In genomic region chr2:48278590-48278989, GRCh38 we compare ENCODE assay signal across 27 cellular contexts. TPM values are rescaled to one million over a fixed set of nuclear protein-coding genes. Genes with fewer than 3 reads are reported as not detected.
DNase-seq lines count a peak whose midpoint lies in the region; ATAC-seq and TF ChIP-seq lines count a peak whose summit lies in the region.
"Had no signal": no experiment of that assay in that cellular context is flagged by ENCODE, and none has a peak within 500 bp of the region (broad histone marks: within the 10 kb centered on the region; RNA-seq: fewer than 3 reads in every experiment).

No MANE protein-coding gene starts in this region.

- H4K20me1 ChIP-seq in mammary epithelial cell (ENCODE audit: insufficient read depth, low read length), result no peaks in the 10 kb centered on the region

- no peak overlapping the region for H3K9ac ChIP-seq in mammary epithelial cell (ENCODE audit: insufficient read depth, low read length)
- H3K9ac ChIP-seq in liver (ENCODE audit: low read depth in 1 of 2, low read length in 2 of 2), result no peak overlapping the region
- no peak overlapping the region for H3K9ac ChIP-seq in colonic mucosa (ENCODE audit: low read depth in 2 of 2, low read length in 2 of 2)

- no peak overlapping the region for H2AFZ ChIP-seq in mammary epithelial cell (ENCODE audit: low read depth, low read length)

- peaks cover 9% of the 10 kb centered on the region for H3K9me3 ChIP-seq in mammary epithelial cell (replicated peaks; ENCODE audit: insufficient read depth, low read length)
- H3K9me3 ChIP-seq in breast epithelium, result peaks cover 0 to 21% of the 10 kb centered on the region in 2 donors
- H3K9me3 ChIP-seq in liver (ENCODE audit: control insufficient read depth in 4 of 4, low read length in 3 of 4), result peaks cover 0 to 10% (median 1%) of the 10 kb centered on the region in 4 donors
- no peaks in the 10 kb centered on the region for H3K9me3 ChIP-seq in colonic mucosa
- H3K9me3 ChIP-seq: BE2C had no signal

- CTCF ChIA-PET in mammary epithelial cell (lab: Charles Lee; ENCODE audit: low non-redundant PET), result no interaction called here

- no peak overlapping the region for H3K27ac ChIP-seq in mammary epithelial cell (ENCODE audit: insufficient read depth, low read depth, low read length)
- no peak overlapping the region for H3K27ac ChIP-seq in breast epithelium
- no peak overlapping the region for H3K27ac ChIP-seq in liver (ENCODE audit: low read depth in 1 of 2, low read length in 2 of 2)
- H3K27ac ChIP-seq in colonic mucosa, result no peak overlapping the region
- H3K27ac ChIP-seq: A549, cardiac muscle cell, foreskin keratinocyte, tibial artery had no signal

- TF ChIP-seq POLR2A in breast epithelium (IDR thresholded peaks at IDR 0.05), result no peak

- TF ChIP-seq CTCF in mammary epithelial cell (conservative IDR thresholded peaks at IDR 0.05 in 1 of 2, IDR thresholded peaks at IDR 0.05 in 1 of 2; ENCODE audit: extremely low read depth in 1 of 2, insufficient read depth in 1 of 2, low read depth in 1 of 2, low read length in 2 of 2) (no peak), breast epithelium (IDR thresholded peaks at IDR 0.05) (no peak), liver (IDR thresholded peaks at IDR 0.05; ENCODE audit: low read depth, low read length, missing input control) (no peak), chondrocyte (IDR thresholded peaks at IDR 0.05) (no peak), colonic mucosa (IDR thresholded peaks at IDR 0.05) (no peak)

- no peaks in the 10 kb centered on the region for H3K27me3 ChIP-seq in mammary epithelial cell (ENCODE audit: insufficient read depth, low read length)
- no peaks in the 10 kb centered on the region for H3K27me3 ChIP-seq in breast epithelium
- H3K27me3 ChIP-seq in liver (ENCODE audit: control insufficient read depth in 4 of 4, insufficient read depth in 4 of 4, low read length in 3 of 4), result no peaks in the 10 kb centered on the region
- H3K27me3 ChIP-seq in colonic mucosa, result no peaks in the 10 kb centered on the region
- H3K27me3 ChIP-seq: BE2C, cardiac muscle cell, foreskin keratinocyte, tibial artery had no signal

- H3K27me3 Mint-ChIP-seq in chondrocyte (ENCODE audit: low read depth), result no peaks in the 10 kb centered on the region
- H3K27me3 Mint-ChIP-seq: activated T-cell treated with anti-CD3 and anti-CD28 coated beads, Interleukin-2, amount 50 U/mL, for 24 hours; naive thymus-derived CD4-positive, alpha-beta T cell; stimulated activated naive CD8-positive, alpha-beta T cell treated with anti-CD3 and anti-CD28 coated beads, Interleukin-15, Interleukin-2, amounts not matched to agents 100 ng/mL and 50 ng/mL, for 24 hours had no signal

- H3K79me2 ChIP-seq in mammary epithelial cell (ENCODE audit: insufficient read depth, low read length), result no peaks in the 10 kb centered on the region

- dilution Hi-C loops in mammary epithelial cell (cut with HindIII; ENCODE audit: low sequenced_read_pairs), result no loop called here

- in situ Hi-C loops in mammary epithelial cell (cut with MboI; ENCODE audit: low sequenced_read_pairs in 2 of 2), result no loop called here

- H3K4me3 ChIP-seq in mammary epithelial cell (replicated peaks in 1 of 3; ENCODE audit: insufficient read depth in 1 of 3, low read depth in 2 of 3, low read length in 3 of 3) (no peak overlapping the region), breast epithelium (no peak overlapping the region), liver (ENCODE audit: low read depth in 1 of 3, low read length in 3 of 3) (no peak overlapping the region), colonic mucosa (no peak overlapping the region)
- H3K4me3 ChIP-seq: A549, cardiac muscle cell, tibial artery had no signal

- H3K36me3 Mint-ChIP-seq in chondrocyte (ENCODE audit: low read depth), result peaks cover 3% of the 10 kb centered on the region

- DNase-seq in mammary epithelial cell (peak; percentile 50), breast epithelium (ENCODE audit: low spot score in 2 of 2) (no peak), cerebellum (ENCODE audit: low spot score) (peak; percentile 50), NCI-H774 (lab: John Stamatoyannopoulos, UW) (no peak), chondrocyte (ENCODE audit: low spot score) (no peak), colonic mucosa (no peak)
- DNase-seq: activated CD4-positive, CD25-positive, alpha-beta regulatory T cell treated with anti-CD3 and anti-CD28 coated beads, Interleukin-2, amount 50 U/mL, for 72 hours; activated naive CD4-positive, alpha-beta T cell; activated T-cell treated with anti-CD3 and anti-CD28 coated beads, Interleukin-2, amount 50 U/mL, for 24 hours; amniotic stem cell; BE2C; Caco-2; DND-41; foreskin keratinocyte; kidney glomerular epithelial cell; mesenchymal stem cell; naive thymus-derived CD4-positive, alpha-beta T cell; NCI-H526; stimulated activated CD4-positive, alpha-beta T cell treated with anti-CD3 and anti-CD28 coated beads, Interleukin-12 subunit alpha, Interleukin-12 subunit beta, amount 100 ng/mL, for 4 hours; T1000; tibial artery had no signal

- H3K36me3 ChIP-seq in mammary epithelial cell (ENCODE audit: insufficient read depth, low read length) (no peaks in the 10 kb centered on the region), breast epithelium (no peaks in the 10 kb centered on the region), liver (ENCODE audit: control insufficient read depth in 4 of 4, insufficient read depth in 3 of 4, low read depth in 1 of 4, low read length in 3 of 4) (no peaks in the 10 kb centered on the region), colonic mucosa (no peaks in the 10 kb centered on the region)
- H3K36me3 ChIP-seq: BE2C, cardiac muscle cell, tibial artery had no signal

- intact Hi-C loops in mammary epithelial cell (cut with micrococcal nuclease), result no loop called here
- intact Hi-C loops in breast epithelium (cut with DNase I; ENCODE audit: low total_unique reads), result no loop called here
- intact Hi-C loops in colonic mucosa (cut with DNase I), result no loop called here

- no peak overlapping the region for H3K4me3 Mint-ChIP-seq in chondrocyte (ENCODE audit: unreplicated experiment)
- H3K4me3 Mint-ChIP-seq: activated T-cell treated with anti-CD3 and anti-CD28 coated beads, Interleukin-2, amount 50 U/mL, for 24 hours; naive thymus-derived CD4-positive, alpha-beta T cell; stimulated activated naive CD8-positive, alpha-beta T cell treated with anti-CD3 and anti-CD28 coated beads, Interleukin-15, Interleukin-2, amounts not matched to agents 100 ng/mL and 50 ng/mL, for 24 hours had no signal

- peaks cover 5% of the 10 kb centered on the region for H3K4me1 Mint-ChIP-seq in chondrocyte (ENCODE audit: low read depth)

- BruUV-seq in mammary epithelial cell (replicated peaks; lab: Mats Ljungman, UMichigan), result no TSS peak

- TF ChIP-seq RAD21 in liver (IDR thresholded peaks at IDR 0.05), result no peak

- peaks cover 21% of the 10 kb centered on the region for H3K9me3 Mint-ChIP-seq in chondrocyte (ENCODE audit: low read depth)

- ATAC-seq in HG02588 (IDR thresholded peaks at IDR 0.05; ENCODE audit: unreplicated experiment), result no peak
- ATAC-seq: A549; foreskin keratinocyte; naive thymus-derived CD4-positive, alpha-beta T cell; Right ventricle myocardium inferior had no signal

- no peaks in the 10 kb centered on the region for H3K4me1 ChIP-seq in mammary epithelial cell (ENCODE audit: insufficient read depth, low read length)
- H3K4me1 ChIP-seq in breast epithelium, result no peaks in the 10 kb centered on the region
- peaks cover 0 to 3% (median under 1%) of the 10 kb centered on the region in 4 donors for H3K4me1 ChIP-seq in liver (ENCODE audit: control insufficient read depth in 4 of 4, insufficient read depth in 4 of 4, low read length in 3 of 4)
- no peaks in the 10 kb centered on the region for H3K4me1 ChIP-seq in colonic mucosa
- H3K4me1 ChIP-seq: A549, BE2C, foreskin keratinocyte, tibial artery had no signal

- H3K27ac Mint-ChIP-seq in chondrocyte (ENCODE audit: unreplicated experiment), result no peak overlapping the region
- H3K27ac Mint-ChIP-seq: activated T-cell treated with anti-CD3 and anti-CD28 coated beads, Interleukin-2, amount 50 U/mL, for 24 hours; naive thymus-derived CD4-positive, alpha-beta T cell; stimulated activated naive CD8-positive, alpha-beta T cell treated with anti-CD3 and anti-CD28 coated beads, Interleukin-15, Interleukin-2, amounts not matched to agents 100 ng/mL and 50 ng/mL, for 24 hours had no signal

- WGBS in mammary epithelial cell (ENCODE audit: low coverage, missing lambda C conversion rate), result 4% methylated on average over 3 of the region's 3 CpGs
- 33% methylated on average over 3 of the region's 3 CpGs for WGBS in liver

- H3K4me2 ChIP-seq in mammary epithelial cell (ENCODE audit: insufficient read depth, low read depth, low read length), result no peak overlapping the region
- H3K4me2 ChIP-seq: A549 had no signal

TF ChIP-seq in liver, 16 proteins besides CTCF, POLR2A, EP300 and RAD21:
- TF ChIP-seq SP1 (IDR thresholded peaks at IDR 0.05) (no peak), ATF3 (IDR thresholded peaks at IDR 0.05) (peak; percentile 24)
TF ChIP-seq in liver: peak in this region for 1.

RNA-seq across cellular contexts. Expression of gene FOXN2, which starts 35.9 kb away (rescaled TPM):
- 10 to 100 TPM; 33.4 to 43.3 TPM for total RNA-seq in mammary epithelial cell
- 13.6 TPM for polyA plus RNA-seq in mammary epithelial cell
- polyA minus RNA-seq in mammary epithelial cell, result 57.5 TPM
- 10 to 100 TPM; 25.6 to 66.2 (median 26.3) TPM for total RNA-seq in breast epithelium
- 48.8 TPM for total RNA-seq in cerebellum
- 10 to 100 TPM; 23.8 to 27.5 TPM for total RNA-seq in liver
- 10 to 100 TPM in 1 of 2 donors, 1 to 10 TPM in 1; 6.4 to 18.6 TPM for polyA plus RNA-seq in liver
- 6.9 to 12.9 TPM (median 12.2 TPM) in 3 replicates for total RNA-seq in chondrocyte
- total RNA-seq in colonic mucosa, result 10 to 100 TPM; 14.1 to 20.3 TPM

Comparison
In these comparisons a context has a peak if more than half of its experiments do, and no peak if none do; other contexts are left out.
1. DNase-seq: peak in mammary epithelial cell (single experiment) and cerebellum (single experiment); none in breast epithelium (0 of 2), NCI-H774 (single experiment), chondrocyte (single experiment) and colonic mucosa (single experiment).